Comparison of ENCODE assay signal across 8 cellular contexts in the genomic region with DNA sequence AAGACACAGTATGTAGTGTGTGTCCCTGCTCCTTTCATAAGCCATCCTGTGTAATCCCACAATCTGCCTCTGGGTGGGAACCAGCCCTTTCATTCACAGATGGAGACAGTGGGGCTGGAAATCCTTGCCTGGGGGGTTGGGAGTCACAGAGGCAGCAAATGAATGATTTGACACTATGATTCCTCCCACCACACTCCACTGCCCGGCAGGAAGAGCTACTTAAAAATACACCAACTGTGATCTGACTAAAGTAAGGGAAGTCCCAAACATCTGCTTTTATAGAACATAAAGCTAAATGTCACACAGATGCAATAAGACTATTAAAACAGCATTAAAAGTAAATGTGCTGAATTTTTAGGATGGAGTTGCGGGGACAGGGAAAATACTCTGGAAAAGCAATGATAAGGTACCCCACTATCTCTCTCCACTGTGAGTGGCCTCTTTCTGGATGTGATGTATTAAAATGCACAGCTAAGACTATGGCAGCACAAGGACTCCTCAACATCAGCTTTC. TPM values are rescaled to one million over a fixed set of nuclear protein-coding genes. Genes with fewer than 3 reads are reported as not detected.
DNase-seq lines count a peak whose midpoint lies in the region; ATAC-seq and TF ChIP-seq lines count a peak whose summit lies in the region.

No MANE protein-coding gene starts in this region.

- no TSS peak for BruUV-seq in A673 (replicated peaks; lab: Mats Ljungman, UMichigan)

- H3K9me3 ChIP-seq in A673 (ENCODE audit: low read depth, low read length, poor library complexity, severe bottlenecking) (no peaks in the 10 kb centered on the region), gastroesophageal sphincter (no peaks in the 10 kb centered on the region), adrenal gland (replicated peaks in 1 of 3) (no peaks in the 10 kb centered on the region)

- no peak for ATAC-seq in gastroesophageal sphincter
- ATAC-seq in left ventricle myocardium superior, result no peak

- DNase-seq in A673 (ENCODE audit: low spot score), result peak; percentile 66
- peak; percentile 53 for DNase-seq in GM03348 (ENCODE audit: low spot score)
- DNase-seq in RWPE1 (ENCODE audit: low spot score), result peak; percentile 48
- DNase-seq in SKM-1 treated with dmso at 0.1 percent for 144 hours (lab: John Stamatoyannopoulos, UW; ENCODE audit: unreplicated experiment), result no peak
- no peak for DNase-seq in left ventricle myocardium superior
- no peak for DNase-seq in adrenal gland
- no peak for DNase-seq in HCEC 1CT

- TF ChIP-seq CTCF in A673 (conservative IDR thresholded peaks at IDR 0.05; ENCODE audit: low read depth, low read length) (peak; percentile 50; the same call in 1 of the 2 replicates), RWPE1 (conservative IDR thresholded peaks at IDR 0.05; ENCODE audit: low read depth) (no peak), gastroesophageal sphincter (IDR thresholded peaks at IDR 0.05) (peak in 1 of 4 experiments; percentile 9), adrenal gland (IDR thresholded peaks at IDR 0.05) (no peak)

- CTCF ChIA-PET in A673 (lab: Charles Lee) (interaction anchor here (0.5 to 0.6 kb wide), 2 partner anchors 145 to 278 kb away, joined by 3 to 9 read pairs; no protein-coding TSS in a partner anchor), RWPE1 (lab: Yijun Ruan, JAX) (interaction anchor here (0.6 to 1.6 kb wide), 5 partner anchors 21 to 388 kb away, joined by 3 to 5 read pairs (median 3); no protein-coding TSS in a partner anchor)

- WGBS in gastroesophageal sphincter (ENCODE audit: low coverage in 1 of 2), 2 donors, result 42 to 43% methylated on average over 2 of the region's 2 CpGs
- 63 to 77% (median 68%) methylated on average over 2 of the region's 2 CpGs for WGBS in adrenal gland, 4 donors

- H3K4me1 ChIP-seq in A673 (ENCODE audit: insufficient read depth, low read length, poor library complexity, severe bottlenecking) (peaks cover 40% of the 10 kb centered on the region), gastroesophageal sphincter (peaks cover 6 to 85% (median 57%) of the 10 kb centered on the region in 3 donors), adrenal gland (replicated peaks in 1 of 2) (peaks cover 10 to 45% of the 10 kb centered on the region in 2 donors)

- H3K27me3 ChIP-seq in A673 (replicated peaks; ENCODE audit: insufficient read depth, low read depth, low read length, poor library complexity) (no peaks in the 10 kb centered on the region), gastroesophageal sphincter (no peaks in the 10 kb centered on the region), adrenal gland (no peaks in the 10 kb centered on the region)

- H3K4me3 ChIP-seq in A673 (ENCODE audit: low read depth, low read length, poor library complexity, severe bottlenecking) (no peak overlapping the region), gastroesophageal sphincter (no peak overlapping the region), adrenal gland (no peak overlapping the region)

- TF ChIP-seq POLR2A in gastroesophageal sphincter (IDR thresholded peaks at IDR 0.05) (no peak), adrenal gland (IDR thresholded peaks at IDR 0.05) (no peak)

- POLR2A ChIA-PET in A673 (lab: Charles Lee; ENCODE audit: low non-redundant PET) (interaction anchor here (0.6 kb wide), 2 partner anchors 8 to 71 kb away, joined by 3 read pairs; no protein-coding TSS in a partner anchor), RWPE1 (lab: Yijun Ruan, JAX; ENCODE audit: low non-redundant PET) (no interaction called here)

- H3K36me3 ChIP-seq in A673 (ENCODE audit: insufficient read depth, low read length, poor library complexity, severe bottlenecking) (peaks cover 38% of the 10 kb centered on the region), gastroesophageal sphincter (peaks cover 0 to 34% of the 10 kb centered on the region in 2 donors), adrenal gland (replicated peaks in 1 of 2) (peaks cover 0 to 32% of the 10 kb centered on the region in 2 donors)

- intact Hi-C loops in A673 (cut with micrococcal nuclease; ENCODE audit: unreplicated experiment) (no loop called here), left ventricle myocardium superior (cut with micrococcal nuclease) (no loop called here), adrenal gland (cut with DNase I) (no loop called here)

- no peak for TF ChIP-seq EP300 in gastroesophageal sphincter (IDR thresholded peaks at IDR 0.05)

- H3K27ac ChIP-seq in A673 (ENCODE audit: low read depth, low read length, poor library complexity, severe bottlenecking) (peak overlapping the region; percentile 44), RWPE1 (no peak overlapping the region), gastroesophageal sphincter (peak overlapping the region in 3 of 4 donors; percentile 38 to 93 (median 51)), adrenal gland (peak overlapping the region in 1 of 5 donors; percentile 25)

RNA-seq across cellular contexts. Expression of a gene that starts 4.3 kb away (rescaled TPM):
- total RNA-seq in A673 (2021), result 263 TPM in 2 replicates
- 100 to 1,000 TPM in 2 of 4 donors, 10 to 100 TPM in 2; 77.4 to 147 (median 95.6) TPM for total RNA-seq in gastroesophageal sphincter
- 140 TPM for total RNA-seq in left ventricle myocardium superior
- total RNA-seq in adrenal gland, result 100 to 1,000 TPM in 4 of 8 donors, 10 to 100 TPM in 4; 56.0 to 150 (median 89.8) TPM
- 10 to 100 TPM; 15.3 to 66.1 (median 19.6) TPM for polyA plus RNA-seq in adrenal gland

Comparison
In these comparisons a context has a peak if more than half of its experiments do, and no peak if none do; other contexts are left out.
1. DNase-seq: peak in A673 (single experiment), GM03348 (single experiment) and RWPE1 (single experiment); none in SKM-1 treated with dmso at 0.1 percent for 144 hours (single experiment), left ventricle myocardium superior (single experiment), adrenal gland (0 of 7) and HCEC 1CT (single experiment).